In the genomic region with DNA sequence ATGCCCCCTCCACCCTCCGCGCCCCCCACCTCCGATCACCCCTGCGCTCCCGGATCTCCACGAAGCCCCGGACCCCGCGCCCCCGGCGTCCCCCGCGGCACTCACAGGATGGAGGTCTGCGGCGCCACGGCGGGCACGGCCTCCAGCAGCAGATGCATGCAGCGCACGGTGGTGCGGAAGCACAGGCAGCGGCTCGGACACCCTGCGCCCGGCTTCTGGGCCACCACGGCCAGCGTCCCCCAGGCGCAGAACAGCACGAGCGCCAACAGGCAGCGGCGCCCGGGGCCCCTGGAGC, we compare ENCODE assay signal across 10 cellular contexts. TPM values are rescaled to one million over a fixed set of nuclear protein-coding genes. Genes with fewer than 3 reads are reported as not detected.
A peak's percentile ranks its signal among the peaks of the same experiment; 100 is the strongest.
DNase-seq lines count a peak whose midpoint lies in the region; ATAC-seq and TF ChIP-seq lines count a peak whose summit lies in the region.
"Had no signal": no experiment of that assay in that cellular context is flagged by ENCODE, and none has a peak within 500 bp of the region (broad histone marks: within the 10 kb centered on the region; RNA-seq: fewer than 3 reads in every experiment).

No MANE protein-coding gene starts in this region.

- peaks cover 9 to 18% (median 17%) of the 10 kb centered on the region in 3 donors for H3K27me3 ChIP-seq in gastrocnemius medialis

- H3K27me3 Mint-ChIP-seq in activated T-helper 2 cell treated with anti-CD3 and anti-CD28 coated beads, Interferon-gamma antibody, Interleukin-2, Interleukin-4, amounts not matched to agents 10 μg/mL and 5 μg/mL and 100 μg/mL, durations not matched to agents 14 hours and 24 hours and 36 hours (ENCODE audit: low read depth) = peaks cover 38% of the 10 kb centered on the region

- intact Hi-C loops in activated T-helper 2 cell treated with anti-CD3 and anti-CD28 coated beads, Interferon-gamma antibody, Interleukin-2, Interleukin-4, amounts not matched to agents 10 μg/mL and 5 μg/mL and 100 μg/mL, durations not matched to agents 14 hours and 24 hours and 36 hours (cut with micrococcal nuclease) = no loop called here
- intact Hi-C loops in left ventricle myocardium superior (cut with micrococcal nuclease) = loop anchor here (10.0 kb wide), 1 partner anchor 149 kb away; no protein-coding TSS in a partner anchor
- intact Hi-C loops in gastrocnemius medialis (cut with DNase I; ENCODE audit: low total_unique reads) = loop anchor here (2.0 kb wide), 1 partner anchor 151 kb away; no protein-coding TSS in a partner anchor
- intact Hi-C loops in posterior vena cava (cut with DNase I) = loop anchor here (10.0 kb wide), 3 partner anchors 69 to 149 kb away; no protein-coding TSS in a partner anchor

- peak; percentile 28 for ATAC-seq in left ventricle myocardium superior
- peak; percentile 7 to 19 for ATAC-seq in gastrocnemius medialis

- TF ChIP-seq CTCF in HEK293 (tag by site-specific recombination; IDR thresholded peaks at IDR 0.05) = no peak
- no peak for TF ChIP-seq CTCF in gastrocnemius medialis (IDR thresholded peaks at IDR 0.05 in 4 of 5, conservative IDR thresholded peaks at IDR 0.05 in 1 of 5)
- TF ChIP-seq CTCF in GM10266 (IDR thresholded peaks at IDR 0.05; ENCODE audit: control insufficient read depth, insufficient read depth, low read depth, missing control alignments) = no peak

- no peaks in the 10 kb centered on the region for H3K4me1 Mint-ChIP-seq in activated T-helper 2 cell treated with anti-CD3 and anti-CD28 coated beads, Interferon-gamma antibody, Interleukin-2, Interleukin-4, amounts not matched to agents 10 μg/mL and 5 μg/mL and 100 μg/mL, durations not matched to agents 14 hours and 24 hours and 36 hours (ENCODE audit: low read depth)

- H3K4me1 ChIP-seq in HEK293 (ENCODE audit: control insufficient read depth, insufficient read depth, low read length) = no peaks in the 10 kb centered on the region
- peaks cover 3 to 12% of the 10 kb centered on the region in 2 donors for H3K4me1 ChIP-seq in gastrocnemius medialis

- CTCF ChIA-PET in HEK293 (lab: Yijun Ruan, JAX) = no interaction called here

- H3K9me3 Mint-ChIP-seq in activated T-helper 2 cell treated with anti-CD3 and anti-CD28 coated beads, Interferon-gamma antibody, Interleukin-2, Interleukin-4, amounts not matched to agents 10 μg/mL and 5 μg/mL and 100 μg/mL, durations not matched to agents 14 hours and 24 hours and 36 hours = no peaks in the 10 kb centered on the region

- POLR2A ChIA-PET in HEK293 (lab: Yijun Ruan, JAX) = no interaction called here

- H3K36me3 ChIP-seq in HEK293 (ENCODE audit: control insufficient read depth in 2 of 2, insufficient read depth in 1 of 2, low read length in 2 of 2) = peaks cover 0 to 3% of the 10 kb centered on the region in 2 experiments; a peak in 1 of 3 replicates
- H3K36me3 ChIP-seq in gastrocnemius medialis = no peaks in the 10 kb centered on the region

- H3K36me3 Mint-ChIP-seq in activated T-helper 2 cell treated with anti-CD3 and anti-CD28 coated beads, Interferon-gamma antibody, Interleukin-2, Interleukin-4, amounts not matched to agents 10 μg/mL and 5 μg/mL and 100 μg/mL, durations not matched to agents 14 hours and 24 hours and 36 hours (ENCODE audit: low read depth) = no peaks in the 10 kb centered on the region

- H3K4me3 Mint-ChIP-seq in activated T-helper 2 cell treated with anti-CD3 and anti-CD28 coated beads, Interferon-gamma antibody, Interleukin-2, Interleukin-4, amounts not matched to agents 10 μg/mL and 5 μg/mL and 100 μg/mL, durations not matched to agents 14 hours and 24 hours and 36 hours (ENCODE audit: low read depth) = no peak overlapping the region

- no peak overlapping the region for H3K27ac Mint-ChIP-seq in activated T-helper 2 cell treated with anti-CD3 and anti-CD28 coated beads, Interferon-gamma antibody, Interleukin-2, Interleukin-4, amounts not matched to agents 10 μg/mL and 5 μg/mL and 100 μg/mL, durations not matched to agents 14 hours and 24 hours and 36 hours

- H3K27ac ChIP-seq in HEK293 (ENCODE audit: extremely low read depth, low read depth, low read length) (peak overlapping the region; percentile 37; the same call in 1 of the 2 replicates), gastrocnemius medialis (peak overlapping the region; percentile 82 to 87 (median 84))
- H3K27ac ChIP-seq: KMS-11 had no signal

- no peak for TF ChIP-seq POLR2A in gastrocnemius medialis (IDR thresholded peaks at IDR 0.05)

- in situ Hi-C loops in gastrocnemius medialis (cut with MboI; ENCODE audit: low sequenced_read_pairs in 4 of 4) = no loop called here

- peak; percentile 6 for DNase-seq in activated T-helper 2 cell treated with anti-CD3 and anti-CD28 coated beads, Interferon-gamma antibody, Interleukin-2, Interleukin-4, amounts not matched to agents 10 μg/mL and 5 μg/mL and 100 μg/mL, durations not matched to agents 14 hours and 24 hours and 36 hours (ENCODE audit: low spot score)
- no peak for DNase-seq in left ventricle myocardium superior
- DNase-seq in gastrocnemius medialis = no peak
- DNase-seq in GM10266 (ENCODE audit: extremely low spot score) = no peak
- DNase-seq in NCI-H69 (lab: John Stamatoyannopoulos, UW) = no peak
- DNase-seq in posterior vena cava (ENCODE audit: low spot score) = no peak
- no peak for DNase-seq in DMS153 treated with DMSO at 0.1 percent for 48 hours (lab: John Stamatoyannopoulos, UW; ENCODE audit: unreplicated experiment)
- DNase-seq: activated CD4-positive, CD25-positive, alpha-beta regulatory T cell treated with anti-CD3 and anti-CD28 coated beads, Interleukin-2, amount 50 U/mL, for 72 hours had no signal

- no peaks in the 10 kb centered on the region for H3K9me3 ChIP-seq in HEK293 (ENCODE audit: control insufficient read depth, insufficient read depth, low read depth, low read length)
- H3K9me3 ChIP-seq in gastrocnemius medialis = no peaks in the 10 kb centered on the region

- H3K4me3 ChIP-seq in HEK293 (ENCODE audit: low read depth, low read length) (peak overlapping the region; percentile 45), gastrocnemius medialis (peak overlapping the region; percentile 62 to 69 (median 68))

TF ChIP-seq in HEK293, 187 proteins besides CTCF, POLR2A, EP300 and RAD21 (continues in another document):
- TF ChIP-seq MYNN (tag by site-specific recombination; IDR thresholded peaks at IDR 0.05; ENCODE audit: borderline replicate concordance) = no peak
- no peak for TF ChIP-seq ZFHX2 (tag by site-specific recombination; conservative IDR thresholded peaks at IDR 0.05)
- TF ChIP-seq ZNF10 (tag by site-specific recombination; IDR thresholded peaks at IDR 0.05) = no peak
- TF ChIP-seq, protein P1, sequence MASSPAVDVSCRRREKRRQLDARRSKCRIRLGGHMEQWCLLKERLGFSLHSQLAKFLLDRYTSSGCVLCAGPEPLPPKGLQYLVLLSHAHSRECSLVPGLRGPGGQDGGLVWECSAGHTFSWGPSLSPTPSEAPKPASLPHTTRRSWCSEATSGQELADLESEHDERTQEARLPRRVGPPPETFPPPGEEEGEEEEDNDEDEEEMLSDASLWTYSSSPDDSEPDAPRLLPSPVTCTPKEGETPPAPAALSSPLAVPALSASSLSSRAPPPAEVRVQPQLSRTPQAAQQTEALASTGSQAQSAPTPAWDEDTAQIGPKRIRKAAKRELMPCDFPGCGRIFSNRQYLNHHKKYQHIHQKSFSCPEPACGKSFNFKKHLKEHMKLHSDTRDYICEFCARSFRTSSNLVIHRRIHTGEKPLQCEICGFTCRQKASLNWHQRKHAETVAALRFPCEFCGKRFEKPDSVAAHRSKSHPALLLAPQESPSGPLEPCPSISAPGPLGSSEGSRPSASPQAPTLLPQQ (tag by site-specific recombination; IDR thresholded peaks at IDR 0.05) = no peak
- no peak for TF ChIP-seq ZNF292 (tag by site-specific recombination; IDR thresholded peaks at IDR 0.05; ENCODE audit: borderline replicate concordance, low read depth)
- no peak for TF ChIP-seq ZNF624 (tag by site-specific recombination; IDR thresholded peaks at IDR 0.05)
- TF ChIP-seq YY2 (tag by site-specific recombination; IDR thresholded peaks at IDR 0.05) = no peak
- TF ChIP-seq, protein P2, sequence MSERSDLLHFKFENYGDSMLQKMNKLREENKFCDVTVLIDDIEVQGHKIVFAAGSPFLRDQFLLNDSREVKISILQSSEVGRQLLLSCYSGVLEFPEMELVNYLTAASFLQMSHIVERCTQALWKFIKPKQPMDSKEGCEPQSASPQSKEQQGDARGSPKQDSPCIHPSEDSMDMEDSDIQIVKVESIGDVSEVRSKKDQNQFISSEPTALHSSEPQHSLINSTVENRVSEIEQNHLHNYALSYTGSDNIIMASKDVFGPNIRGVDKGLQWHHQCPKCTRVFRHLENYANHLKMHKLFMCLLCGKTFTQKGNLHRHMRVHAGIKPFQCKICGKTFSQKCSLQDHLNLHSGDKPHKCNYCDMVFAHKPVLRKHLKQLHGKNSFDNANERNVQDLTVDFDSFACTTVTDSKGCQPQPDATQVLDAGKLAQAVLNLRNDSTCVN (tag by site-specific recombination; optimal IDR thresholded peaks at IDR 0.05) = peak; percentile 55
- no peak for TF ChIP-seq ZNF677 (tag by site-specific recombination; IDR thresholded peaks at IDR 0.05)
- TF ChIP-seq ZNF16 (tag by site-specific recombination; IDR thresholded peaks at IDR 0.05; ENCODE audit: low read depth) = no peak
- no peak for TF ChIP-seq ZNF341 (tag by site-specific recombination; IDR thresholded peaks at IDR 0.05; ENCODE audit: low read depth)
- no peak for TF ChIP-seq ZNF202 (tag by site-specific recombination; IDR thresholded peaks at IDR 0.05; ENCODE audit: borderline replicate concordance)
- TF ChIP-seq ZNF629 (tag by site-specific recombination; IDR thresholded peaks at IDR 0.05) = no peak
- TF ChIP-seq ZNF223 (tag by site-specific recombination; IDR thresholded peaks at IDR 0.05) = no peak
- TF ChIP-seq, protein P3, sequence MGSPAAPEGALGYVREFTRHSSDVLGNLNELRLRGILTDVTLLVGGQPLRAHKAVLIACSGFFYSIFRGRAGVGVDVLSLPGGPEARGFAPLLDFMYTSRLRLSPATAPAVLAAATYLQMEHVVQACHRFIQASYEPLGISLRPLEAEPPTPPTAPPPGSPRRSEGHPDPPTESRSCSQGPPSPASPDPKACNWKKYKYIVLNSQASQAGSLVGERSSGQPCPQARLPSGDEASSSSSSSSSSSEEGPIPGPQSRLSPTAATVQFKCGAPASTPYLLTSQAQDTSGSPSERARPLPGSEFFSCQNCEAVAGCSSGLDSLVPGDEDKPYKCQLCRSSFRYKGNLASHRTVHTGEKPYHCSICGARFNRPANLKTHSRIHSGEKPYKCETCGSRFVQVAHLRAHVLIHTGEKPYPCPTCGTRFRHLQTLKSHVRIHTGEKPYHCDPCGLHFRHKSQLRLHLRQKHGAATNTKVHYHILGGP (tag by site-specific recombination; IDR thresholded peaks at IDR 0.05) = no peak
- no peak for TF ChIP-seq ZEB2 (tag by site-specific recombination; IDR thresholded peaks at IDR 0.05)

RNA-seq across cellular contexts. Expression of a gene that starts 0.2 kb away (rescaled TPM):
- 2.0 and 2.3 TPM in 2 replicates for total RNA-seq in activated T-helper 2 cell treated with anti-CD3 and anti-CD28 coated beads, Interferon-gamma antibody, Interleukin-2, Interleukin-4, amounts not matched to agents 10 μg/mL and 5 μg/mL and 100 μg/mL, durations not matched to agents 14 hours and 24 hours and 36 hours
- 18.5 TPM for total RNA-seq in left ventricle myocardium superior
- 10 to 100 TPM in 2 of 4 donors, 1 to 10 TPM in 2; 7.8 to 13.4 (median 10.3) TPM for total RNA-seq in gastrocnemius medialis
- 10 to 100 TPM; 75.3 to 85.8 TPM for total RNA-seq in posterior vena cava
